Comparison of ENCODE assay signal across 1 cellular context in genomic region chr17:50890675-50891516, GRCh38.
A peak's percentile ranks its signal among the peaks of the same experiment; 100 is the strongest.
TF ChIP-seq lines count a peak whose summit lies in the region.

No MANE protein-coding gene starts in this region.

TF ChIP-seq in HepG2, 621 proteins besides CTCF, POLR2A, EP300 and RAD21 (continued from another document and continues in another):
- TF ChIP-seq ZNF687 (CRISPR knock-in tag; IDR thresholded peaks at IDR 0.05) (peak; percentile 67), ZNF329 (CRISPR knock-in tag; IDR thresholded peaks at IDR 0.05; ENCODE audit: low read depth) (no peak), POGZ (CRISPR knock-in tag; IDR thresholded peaks at IDR 0.05) (peak; percentile 45; the same call in 1 of the 2 replicates), NR0B2 (CRISPR knock-in tag; IDR thresholded peaks at IDR 0.05) (no peak), SNAPC2 (CRISPR knock-in tag; IDR thresholded peaks at IDR 0.05) (no peak), MYNN (CRISPR knock-in tag; IDR thresholded peaks at IDR 0.05; ENCODE audit: low read depth) (no peak), ZBED4 (CRISPR knock-in tag; IDR thresholded peaks at IDR 0.05; ENCODE audit: borderline replicate concordance) (peak; percentile 47; the same call in 1 of the 2 replicates), PHF8 (CRISPR knock-in tag; IDR thresholded peaks at IDR 0.05) (peak; percentile 47), ZNF574 (CRISPR knock-in tag; IDR thresholded peaks at IDR 0.05) (peak; percentile 54), MIER2 (CRISPR knock-in tag; IDR thresholded peaks at IDR 0.05) (peak; percentile 62; the same call in 1 of the 2 replicates), MIER3 (CRISPR knock-in tag; IDR thresholded peaks at IDR 0.05; ENCODE audit: borderline replicate concordance) (peak; percentile 38; the same call in 1 of the 2 replicates), IRF1 (CRISPR knock-in tag; IDR thresholded peaks at IDR 0.05; ENCODE audit: low read depth) (no peak), MEF2D (CRISPR knock-in tag; IDR thresholded peaks at IDR 0.05) (peak; percentile 79; the same call in 1 of the 2 replicates), ZSCAN20 (CRISPR knock-in tag; IDR thresholded peaks at IDR 0.05; ENCODE audit: borderline replicate concordance) (peak; percentile 42; the same call in 1 of the 2 replicates), ZNF337 (CRISPR knock-in tag; IDR thresholded peaks at IDR 0.05; ENCODE audit: borderline replicate concordance, low read depth) (no peak), ZFP1 (CRISPR knock-in tag; IDR thresholded peaks at IDR 0.05) (peak; percentile 64; the same call in 1 of the 2 replicates), KLF16 (CRISPR knock-in tag; IDR thresholded peaks at IDR 0.05) (peak in 1 of 2 experiments; percentile 72; a peak in 1 of 4 replicates), ZSCAN22 (CRISPR knock-in tag; IDR thresholded peaks at IDR 0.05) (no peak; the same call in 1 of the 2 replicates), SSRP1 (CRISPR knock-in tag; IDR thresholded peaks at IDR 0.05) (peak; percentile 57; the same call in 1 of the 2 replicates), JUND (CRISPR knock-in tag; IDR thresholded peaks at IDR 0.05) (peak; percentile 92; the same call in 1 of the 2 replicates), PHB2 (IDR thresholded peaks at IDR 0.05; ENCODE audit: partially characterized antibody) (no peak), ATF4 (CRISPR knock-in tag; IDR thresholded peaks at IDR 0.05) (peak in 1 of 2 experiments; percentile 60; a peak in 1 of 4 replicates), SYNCRIP (IDR thresholded peaks at IDR 0.05; ENCODE audit: insufficient read depth, low read depth, low read length) (no peak), ZNF740 (CRISPR knock-in tag; IDR thresholded peaks at IDR 0.05) (no peak), ATRX (CRISPR knock-in tag; IDR thresholded peaks at IDR 0.05; ENCODE audit: borderline replicate concordance) (no peak), ZNF562 (CRISPR knock-in tag; IDR thresholded peaks at IDR 0.05; ENCODE audit: borderline replicate concordance) (no peak), SMAD9 (CRISPR knock-in tag; IDR thresholded peaks at IDR 0.05) (0 out of 2 replicates have a peak, but pooled peaks have one; percentile 0), KDM1A (CRISPR knock-in tag; IDR thresholded peaks at IDR 0.05) (peak; percentile 64; the same call in 1 of the 2 replicates), ZNF367 (CRISPR knock-in tag; IDR thresholded peaks at IDR 0.05; ENCODE audit: borderline replicate concordance) (no peak), CHD4 (IDR thresholded peaks at IDR 0.05; ENCODE audit: borderline replicate concordance, low read length) (no peak), UBTF (CRISPR knock-in tag; IDR thresholded peaks at IDR 0.05) (no peak; the same call in 1 of the 2 replicates), ZNF446 (CRISPR knock-in tag; IDR thresholded peaks at IDR 0.05) (no peak), NFE2 (CRISPR knock-in tag; IDR thresholded peaks at IDR 0.05) (no peak), ZFP37 (CRISPR knock-in tag; IDR thresholded peaks at IDR 0.05; ENCODE audit: borderline replicate concordance) (peak; percentile 78; the same call in 1 of the 2 replicates), NR3C1 (CRISPR knock-in tag; IDR thresholded peaks at IDR 0.05) (no peak), IKZF5 (CRISPR knock-in tag; IDR thresholded peaks at IDR 0.05) (peak; percentile 94), FOXP4 (CRISPR knock-in tag; IDR thresholded peaks at IDR 0.05) (peak; percentile 97), GABPA (IDR thresholded peaks at IDR 0.05; ENCODE audit: low read depth, low read length) (no peak), GABPA (CRISPR knock-in tag; IDR thresholded peaks at IDR 0.05; ENCODE audit: low read depth) (peak; percentile 63), AKAP8 (CRISPR knock-in tag; IDR thresholded peaks at IDR 0.05) (no peak)
